Comparison of ENCODE assay signal across 38 cellular contexts in the genomic region with DNA sequence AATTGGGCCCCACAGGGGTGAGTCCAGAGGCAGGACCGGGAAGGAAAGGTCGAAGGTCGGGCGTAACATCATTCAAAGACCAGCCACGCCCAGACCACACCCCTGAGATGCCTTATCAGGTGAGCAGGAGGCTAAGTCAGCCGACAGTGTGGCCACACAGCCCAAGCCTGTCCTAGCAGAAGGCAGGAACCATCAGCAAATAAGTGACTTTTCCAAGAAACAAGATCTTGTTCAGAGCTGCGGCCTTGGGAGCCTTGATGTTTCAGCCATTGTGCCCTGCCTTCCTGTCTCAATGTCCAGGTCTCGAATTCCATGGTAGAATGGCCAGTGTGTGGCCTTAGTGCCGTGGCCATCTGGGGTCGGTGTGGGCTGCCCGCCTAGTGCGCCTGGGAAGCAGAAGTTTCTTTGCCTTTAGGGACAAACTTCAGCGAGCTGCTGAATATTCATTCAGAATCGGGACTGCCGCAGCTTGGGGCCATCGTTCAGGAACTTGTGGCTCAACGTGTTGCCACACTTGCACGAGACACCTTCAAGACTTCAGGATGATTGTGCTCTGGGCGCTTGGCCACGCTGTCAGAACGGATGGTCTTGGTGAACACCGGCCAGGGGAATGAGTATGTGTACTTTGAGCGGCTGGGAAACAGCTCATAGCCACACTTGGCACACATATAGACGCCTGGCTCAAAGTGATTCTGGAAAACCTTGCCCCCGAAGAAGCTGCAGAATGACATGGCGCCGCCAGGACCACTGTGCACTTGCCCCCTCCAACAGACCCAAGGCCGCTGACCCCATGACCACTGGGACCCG. TPM values are rescaled to one million over a fixed set of nuclear protein-coding genes. Genes with fewer than 3 reads are reported as not detected.
"Had no signal": no experiment of that assay in that cellular context is flagged by ENCODE, and none has a peak within 500 bp of the region (broad histone marks: within the 10 kb centered on the region; RNA-seq: fewer than 3 reads in every experiment).

No MANE protein-coding gene starts in this region.

- DNase-seq: activated CD4-positive, alpha-beta memory T cell treated with anti-CD3 and anti-CD28 coated beads for 36 hours; activated CD4-positive, alpha-beta T cell treated with anti-CD3 and anti-CD28 coated beads, Interleukin-2, amount 10 ng/mL, durations not matched to agents 24 days and 14 days; activated CD4-positive, CD25-positive, alpha-beta regulatory T cell treated with anti-CD3 and anti-CD28 coated beads, Interleukin-2, amount 50 U/mL, for 72 hours; activated CD8-positive, alpha-beta memory T cell treated with anti-CD3 and anti-CD28 coated beads, Interleukin-2, amount 50 U/mL, for 48 hours; activated gamma-delta T cell; activated naive CD4-positive, alpha-beta T cell treated with anti-CD3 and anti-CD28 coated beads, Interleukin-2, amount 10 ng/mL, durations not matched to agents 7 days and 5 days; activated naive CD8-positive, alpha-beta T cell treated with anti-CD3 and anti-CD28 coated beads, Interleukin-2, amount 10 ng/mL, durations not matched to agents 7 days and 5 days; activated T-cell treated with anti-CD3 and anti-CD28 coated beads, Interleukin-2, amount 50 U/mL, for 24 hours; cortex of kidney; foreskin keratinocyte; heart left ventricle; hypothalamus; immature natural killer cell; left lung; mesendoderm; ovary; retina; stimulated activated CD4-positive, alpha-beta T cell treated with anti-CD3 and anti-CD28 coated beads, Interleukin-4, amount 100 ng/mL, for 24 hours; T1000; trophoblast cell had no signal

- H3K27me3 ChIP-seq: ascending aorta, ovary had no signal

- H3K36me3 ChIP-seq: ascending aorta, cardiac muscle cell, esophagus muscularis mucosa, heart left ventricle, left lung, neutrophil, ovary, prostate gland, thoracic aorta had no signal

- H3K4me3 ChIP-seq: ascending aorta, cardiac muscle cell, esophagus muscularis mucosa, heart left ventricle, left lung, lung, ovary, prostate gland, skin epidermis, thoracic aorta had no signal

- H3K9me3 ChIP-seq: ascending aorta, esophagus muscularis mucosa, left lung, neutrophil, prostate gland, thoracic aorta had no signal

- ATAC-seq: foreskin keratinocyte; heart left ventricle; left lung; sciatic nerve; stimulated activated effector memory CD8-positive, alpha-beta T cell treated with anti-CD3 and anti-CD28 coated beads, Interleukin-12 subunit alpha, Interleukin-12 subunit beta, amount 100 ng/mL, for 72 hours had no signal

- H3K4me1 ChIP-seq: ascending aorta, esophagus muscularis mucosa, foreskin keratinocyte, heart left ventricle, left lung, prostate gland had no signal

- H3K27ac ChIP-seq: ascending aorta, cardiac muscle cell, esophagus muscularis mucosa, foreskin keratinocyte, heart left ventricle, left lung, neutrophil, ovary, prostate gland, skin epidermis, thoracic aorta had no signal

RNA-seq across cellular contexts. Expression of a gene that starts 6.1 kb away (rescaled TPM):
- total RNA-seq: activated CD4-positive, alpha-beta memory T cell treated with anti-CD3 and anti-CD28 coated beads for 36 hours; activated CD4-positive, alpha-beta T cell treated with anti-CD3 and anti-CD28 coated beads, Interleukin-2, amount 10 ng/mL, durations not matched to agents 24 days and 14 days; activated naive CD8-positive, alpha-beta T cell treated with anti-CD3 and anti-CD28 coated beads, Interleukin-2, amount 10 ng/mL, durations not matched to agents 7 days and 5 days; ascending aorta; cardiac muscle cell; cerebellum; endothelial cell of umbilical vein; esophagus muscularis mucosa; foreskin keratinocyte; heart left ventricle; kidney epithelial cell; left lung; lung; myocyte; natural killer cell treated with Interleukin-12 subunit alpha and Interleukin-12 subunit beta and Interleukin-15 and Interleukin-18, amount 100 ng/mL, for 72 hours; prostate gland; sciatic nerve; subcutaneous adipose tissue; thoracic aorta had no signal

RNA-seq across cellular contexts. Expression of a gene that starts 9.9 kb away (rescaled TPM):
- total RNA-seq: activated CD4-positive, alpha-beta T cell treated with anti-CD3 and anti-CD28 coated beads, Interleukin-2, amount 10 ng/mL, durations not matched to agents 24 days and 14 days; activated CD8-positive, alpha-beta memory T cell treated with anti-CD3 and anti-CD28 coated beads for 36 hours; activated naive CD8-positive, alpha-beta T cell treated with anti-CD3 and anti-CD28 coated beads, Interleukin-2, amount 10 ng/mL, durations not matched to agents 7 days and 5 days; ascending aorta; cardiac muscle cell; cerebellum; endothelial cell of umbilical vein; esophagus muscularis mucosa; foreskin keratinocyte; heart left ventricle; kidney epithelial cell; left lung; lung; mononuclear cell; myocyte; natural killer cell treated with Interleukin-12 subunit alpha and Interleukin-12 subunit beta and Interleukin-15 and Interleukin-18, amount 100 ng/mL, for 72 hours; ovary; prostate gland; sciatic nerve; subcutaneous adipose tissue; thoracic aorta had no signal

RNA-seq across cellular contexts. Expression of a gene that starts 13.5 kb away (rescaled TPM):
- total RNA-seq: activated CD4-positive, alpha-beta memory T cell treated with anti-CD3 and anti-CD28 coated beads for 36 hours; activated CD4-positive, alpha-beta T cell treated with anti-CD3 and anti-CD28 coated beads, Interleukin-2, amount 10 ng/mL, durations not matched to agents 24 days and 14 days; activated CD8-positive, alpha-beta memory T cell treated with anti-CD3 and anti-CD28 coated beads for 36 hours; activated naive CD8-positive, alpha-beta T cell treated with anti-CD3 and anti-CD28 coated beads, Interleukin-2, amount 10 ng/mL, durations not matched to agents 7 days and 5 days; ascending aorta; cardiac muscle cell; cerebellum; endothelial cell of umbilical vein; esophagus muscularis mucosa; foreskin keratinocyte; heart left ventricle; kidney epithelial cell; left lung; lung; mononuclear cell; myocyte; natural killer cell treated with Interleukin-12 subunit alpha and Interleukin-12 subunit beta and Interleukin-15 and Interleukin-18, amount 100 ng/mL, for 72 hours; ovary; prostate gland; sciatic nerve; subcutaneous adipose tissue; thoracic aorta had no signal

RNA-seq across cellular contexts. Expression of a gene that starts 41.5 kb away (rescaled TPM):
- total RNA-seq: activated CD4-positive, alpha-beta T cell treated with anti-CD3 and anti-CD28 coated beads, Interleukin-2, amount 10 ng/mL, durations not matched to agents 24 days and 14 days; activated CD8-positive, alpha-beta memory T cell treated with anti-CD3 and anti-CD28 coated beads for 36 hours; activated naive CD8-positive, alpha-beta T cell treated with anti-CD3 and anti-CD28 coated beads, Interleukin-2, amount 10 ng/mL, durations not matched to agents 7 days and 5 days; ascending aorta; cardiac muscle cell; cerebellum; endothelial cell of umbilical vein; esophagus muscularis mucosa; foreskin keratinocyte; heart left ventricle; kidney epithelial cell; left lung; lung; mononuclear cell; myocyte; ovary; prostate gland; sciatic nerve; subcutaneous adipose tissue; thoracic aorta had no signal

RNA-seq across cellular contexts. Expression of a gene that starts 50.7 kb away (rescaled TPM):
- total RNA-seq: activated CD4-positive, alpha-beta memory T cell treated with anti-CD3 and anti-CD28 coated beads for 36 hours; activated CD4-positive, alpha-beta T cell treated with anti-CD3 and anti-CD28 coated beads, Interleukin-2, amount 10 ng/mL, durations not matched to agents 24 days and 14 days; activated CD8-positive, alpha-beta memory T cell treated with anti-CD3 and anti-CD28 coated beads for 36 hours; activated naive CD8-positive, alpha-beta T cell treated with anti-CD3 and anti-CD28 coated beads, Interleukin-2, amount 10 ng/mL, durations not matched to agents 7 days and 5 days; ascending aorta; cardiac muscle cell; cerebellum; endothelial cell of umbilical vein; esophagus muscularis mucosa; foreskin keratinocyte; kidney epithelial cell; left lung; lung; mononuclear cell; myocyte; natural killer cell treated with Interleukin-12 subunit alpha and Interleukin-12 subunit beta and Interleukin-15 and Interleukin-18, amount 100 ng/mL, for 72 hours; sciatic nerve; subcutaneous adipose tissue; thoracic aorta had no signal
